Comparison of ENCODE assay signal across 1 cellular context in genomic region chr5:140106101-140106500, GRCh38.
TF ChIP-seq lines count a peak whose summit lies in the region.

No MANE protein-coding gene starts in this region.

TF ChIP-seq in K562, 482 proteins besides CTCF, POLR2A, EP300 and RAD21:
- TF ChIP-seq ZBTB43 (CRISPR knock-in tag; IDR thresholded peaks at IDR 0.05) (no peak), HES1 (IDR thresholded peaks at IDR 0.05; ENCODE audit: low read depth) (no peak), MEF2D (tag; conservative IDR thresholded peaks at IDR 0.05; ENCODE audit: low read depth) (no peak), EZH2 (IDR thresholded peaks at IDR 0.05; ENCODE audit: borderline replicate concordance, low read depth, low read length) (no peak), ZNF512 (tag; IDR thresholded peaks at IDR 0.05) (0 out of 2 replicates have a peak, but pooled peaks have one; percentile 3), ZBTB5 (IDR thresholded peaks at IDR 0.05) (no peak), RBM25 (IDR thresholded peaks at IDR 0.05; ENCODE audit: low read depth, low read length, severe bottlenecking) (no peak), ZNF584 (CRISPR knock-in tag; IDR thresholded peaks at IDR 0.05; ENCODE audit: low read depth) (no peak), ETV1 (tag; conservative IDR thresholded peaks at IDR 0.05; ENCODE audit: low read depth) (0 out of 2 replicates have a peak, but pooled peaks have one; percentile 8), CBFB (CRISPR knock-in tag; IDR thresholded peaks at IDR 0.05) (no peak), SNAPC5 (CRISPR knock-in tag; IDR thresholded peaks at IDR 0.05) (no peak), CEBPG (CRISPR knock-in tag; IDR thresholded peaks at IDR 0.05) (peak; percentile 77), CEBPG (tag; conservative IDR thresholded peaks at IDR 0.05 in 1 of 2, IDR thresholded peaks at IDR 0.05 in 1 of 2) (peak; percentile 95 to 98), HOMEZ (CRISPR knock-in tag; IDR thresholded peaks at IDR 0.05) (no peak), IRF9 (tag; IDR thresholded peaks at IDR 0.05) (0 out of 2 replicates have a peak, but pooled peaks have one; percentile 47), ATF3 (IDR thresholded peaks at IDR 0.05) (0 out of 2 replicates have a peak, but pooled peaks have one; percentile 17), ATF3 (CRISPR knock-in tag; conservative IDR thresholded peaks at IDR 0.05) (no peak), SIN3B (IDR thresholded peaks at IDR 0.05; ENCODE audit: low read depth) (no peak), ZNF444 (CRISPR knock-in tag; IDR thresholded peaks at IDR 0.05) (no peak), SNRNP70 (optimal IDR thresholded peaks at IDR 0.05; ENCODE audit: low read depth, low read length) (no peak), CEBPB (tag; IDR thresholded peaks at IDR 0.05) (peak; percentile 99), ZSCAN29 (IDR thresholded peaks at IDR 0.05) (no peak), FOXK2 (conservative IDR thresholded peaks at IDR 0.05 in 1 of 2, IDR thresholded peaks at IDR 0.05 in 1 of 2; ENCODE audit: low read depth in 2 of 2) (peak in 1 of 2 experiments; percentile 29; a peak in 1 of 4 replicates)
